11 cellular contexts compared by ENCODE assay signal in genomic region chr2:58063641-58064040, GRCh38. TPM values are rescaled to one million over a fixed set of nuclear protein-coding genes. Genes with fewer than 3 reads are reported as not detected.
A peak's percentile ranks its signal among the peaks of the same experiment; 100 is the strongest.
DNase-seq lines count a peak whose midpoint lies in the region; ATAC-seq, FAIRE-seq and TF ChIP-seq lines count a peak whose summit lies in the region.
"Had no signal": no experiment of that assay in that cellular context is flagged by ENCODE, and none has a peak within 500 bp of the region (broad histone marks: within the 10 kb centered on the region; RNA-seq: fewer than 3 reads in every experiment).

No MANE protein-coding gene starts in this region.

- in situ Hi-C loops in HAP-1 (cut with MboI; ENCODE audit: low sequenced_read_pairs) = no loop called here

- H3K36me3 ChIP-seq in ACC112 (ENCODE audit: insufficient read depth, low read length) (peaks cover 23% of the 10 kb centered on the region), HAP-1 (replicated peaks) (no peaks in the 10 kb centered on the region; the same call in 1 of the 2 replicates)

- H3K4me3 ChIP-seq in ACC112 (ENCODE audit: low read depth, low read length) = no peak overlapping the region
- H3K4me3 ChIP-seq in HAP-1 = no peak overlapping the region

- H2AFZ ChIP-seq in ACC112 (ENCODE audit: low read length, unreplicated experiment) = no peak overlapping the region

- ATAC-seq in T-cell (replicated peaks in 1 of 4) (no peak), foreskin keratinocyte (peak; percentile 48), HG03039 (IDR thresholded peaks at IDR 0.05; ENCODE audit: unreplicated experiment) (no peak)

- H3K36me3 Mint-ChIP-seq in T-cell = peaks cover 30% of the 10 kb centered on the region

- peak overlapping the region; percentile 2 to 79 for H3K27ac Mint-ChIP-seq in T-cell
- H3K27ac Mint-ChIP-seq: mesothelial cell of epicardium had no signal

- no peak for TF ChIP-seq CTCF in foreskin keratinocyte (conservative IDR thresholded peaks at IDR 0.05)
- no peak for TF ChIP-seq CTCF in D721Med (IDR thresholded peaks at IDR 0.05; ENCODE audit: insufficient read depth, missing control alignments)

- H3K79me2 ChIP-seq in ACC112 (ENCODE audit: control insufficient read depth, insufficient read depth, low read length, unreplicated experiment) = no peaks in the 10 kb centered on the region

- H3K9me3 ChIP-seq in HAP-1 = no peaks in the 10 kb centered on the region

- FAIRE-seq in D721Med (lab: Jason Lieb, UNC) = no peak
- FAIRE-seq: small intestine had no signal

- DNase-seq in EH (ENCODE audit: low read depth) (peak; percentile 86), T-cell (no peak), foreskin keratinocyte (peak in 1 of 2 donors; percentile 56), D721Med (ENCODE audit: insufficient read length, low spot score) (no peak), HAP-1 (ENCODE audit: low spot score in 2 of 2) (no peak)
- no peak for DNase-seq in activated CD8-positive, alpha-beta memory T cell treated with anti-CD3 and anti-CD28 coated beads for 24 hours
- DNase-seq: NCI-H748 treated with DMSO at 0.1 percent for 48 hours, small intestine had no signal

- CTCF ChIA-PET in T-cell (lab: Charles Lee) = no interaction called here

- peaks cover 37 to 45% (median 40%) of the 10 kb centered on the region in 3 donors for H3K4me1 Mint-ChIP-seq in T-cell

- H3K27ac ChIP-seq in ACC112 (ENCODE audit: low read depth, low read length) (peak overlapping the region; percentile 35), foreskin keratinocyte (no peak overlapping the region)

- H3K9me3 Mint-ChIP-seq in T-cell = peaks cover 5 to 6% (median 6%) of the 10 kb centered on the region in 3 donors

- POLR2A ChIA-PET in T-cell (lab: Charles Lee) = no interaction called here

- H3K4me3 Mint-ChIP-seq in T-cell = peak overlapping the region in 1 of 3 donors; percentile 37
- H3K4me3 Mint-ChIP-seq: mesothelial cell of epicardium had no signal

- no peaks in the 10 kb centered on the region for H3K27me3 Mint-ChIP-seq in T-cell

- H3K27me3 ChIP-seq in ACC112 (ENCODE audit: insufficient read depth, low read length) (no peaks in the 10 kb centered on the region), foreskin keratinocyte (no peaks in the 10 kb centered on the region), HAP-1 (ENCODE audit: low read depth) (no peaks in the 10 kb centered on the region)

- H3K4me1 ChIP-seq in ACC112 (ENCODE audit: control insufficient read depth, insufficient read depth, low read length, unreplicated experiment) = peaks cover 15% of the 10 kb centered on the region
- H3K4me1 ChIP-seq in foreskin keratinocyte = no peaks in the 10 kb centered on the region
- no peaks in the 10 kb centered on the region; the same call in 1 of the 2 replicates for H3K4me1 ChIP-seq in HAP-1

RNA-seq across cellular contexts. Expression of gene VRK2, which starts 17.0 kb away (rescaled TPM):
- total RNA-seq in T-cell (10 to 100 TPM; 13.9 to 18.8 (median 15.7) TPM), foreskin keratinocyte (30.1 and 34.1 TPM in 2 replicates)
- polyA plus RNA-seq in foreskin keratinocyte = 15.1 and 15.8 TPM in 2 replicates
